Comparison of ENCODE assay signal across 33 cellular contexts in genomic region chr17:49922095-49922494, GRCh38. TPM values are rescaled to one million over a fixed set of nuclear protein-coding genes. Genes with fewer than 3 reads are reported as not detected.
"Had no signal": no experiment of that assay in that cellular context is flagged by ENCODE, and none has a peak within 500 bp of the region (broad histone marks: within the 10 kb centered on the region; RNA-seq: fewer than 3 reads in every experiment).

No MANE protein-coding gene starts in this region.

- H3K27ac ChIP-seq: cardiac muscle cell, ovary, prostate gland, sigmoid colon, suprapubic skin, tibial artery, VCaP had no signal

- H3K9me3 Mint-ChIP-seq: activated naive CD4-positive, alpha-beta T cell treated with anti-CD3 and anti-CD28 coated beads for 36 hours; brain; effector memory CD8-positive, alpha-beta T cell; mesothelial cell of epicardium; naive B cell; nephron progenitor cell had no signal

- H3K36me3 ChIP-seq: cardiac muscle cell, ovary, prostate gland, sigmoid colon, suprapubic skin, tibial artery had no signal

- FAIRE-seq: endothelial cell of umbilical vein, keratinocyte, small intestine, TTC549 had no signal

- H3K4me3 Mint-ChIP-seq: activated naive CD4-positive, alpha-beta T cell treated with anti-CD3 and anti-CD28 coated beads for 36 hours; brain; effector memory CD8-positive, alpha-beta T cell; mesothelial cell of epicardium; naive B cell; nephron progenitor cell had no signal

- H3K27me3 ChIP-seq: cardiac muscle cell, ovary had no signal

- DNase-seq: activated CD4-positive, alpha-beta T cell treated with anti-CD3 and anti-CD28 coated beads for 4 hours; activated CD4-positive, alpha-beta T cell treated with anti-CD3 and anti-CD28 coated beads, Interleukin-2, amount 50 U/mL, for 4 hours; activated CD8-positive, alpha-beta memory T cell treated with anti-CD3 and anti-CD28 coated beads for 24 hours; activated effector memory CD4-positive, alpha-beta T cell treated with Interleukin-2 at 50 U/mL for 16 hours; activated naive CD4-positive, alpha-beta T cell treated with anti-CD3 and anti-CD28 coated beads for 36 hours; cortex of kidney; effector memory CD8-positive, alpha-beta T cell; foreskin fibroblast; head of caudate nucleus; hippocampal formation; left cardiac atrium; naive B cell; nephron progenitor cell; ovary; retina; sigmoid colon; small intestine; stimulated activated CD4-positive, alpha-beta T cell treated with anti-CD3 and anti-CD28 coated beads, Interleukin-2, amount 100 ng/mL, for 24 hours; stimulated activated naive CD4-positive, alpha-beta T cell; T-helper 9 cell; tibial artery had no signal

- H3K4me1 ChIP-seq: prostate gland, sigmoid colon, suprapubic skin had no signal

- H3K36me3 Mint-ChIP-seq: brain, mesothelial cell of epicardium, naive B cell had no signal

- H3K4me3 ChIP-seq: cardiac muscle cell, ovary, prostate gland, sigmoid colon, suprapubic skin, tibial artery had no signal

- H3K9me3 ChIP-seq: ovary, prostate gland, sigmoid colon, suprapubic skin, tibial artery had no signal

- H3K27ac Mint-ChIP-seq: activated naive CD4-positive, alpha-beta T cell treated with anti-CD3 and anti-CD28 coated beads for 36 hours; brain; effector memory CD8-positive, alpha-beta T cell; mesothelial cell of epicardium; nephron progenitor cell had no signal

- ATAC-seq: effector memory CD8-positive, alpha-beta T cell; left cardiac atrium had no signal

- H3K4me1 Mint-ChIP-seq: brain, naive B cell had no signal

RNA-seq across cellular contexts. Expression of gene DLX4, which starts 46.9 kb away (rescaled TPM):
- total RNA-seq: cerebellum; endothelial cell of umbilical vein; prostate gland; sigmoid colon; T-helper 1 cell treated with Interleukin-12 subunit alpha and Interleukin-12 subunit beta and Interleukin-4 antibody, amounts not matched to agents 30 ng/mL and 1 ng/mL, for 36 hours; urinary bladder had no signal
